In the genomic region with DNA sequence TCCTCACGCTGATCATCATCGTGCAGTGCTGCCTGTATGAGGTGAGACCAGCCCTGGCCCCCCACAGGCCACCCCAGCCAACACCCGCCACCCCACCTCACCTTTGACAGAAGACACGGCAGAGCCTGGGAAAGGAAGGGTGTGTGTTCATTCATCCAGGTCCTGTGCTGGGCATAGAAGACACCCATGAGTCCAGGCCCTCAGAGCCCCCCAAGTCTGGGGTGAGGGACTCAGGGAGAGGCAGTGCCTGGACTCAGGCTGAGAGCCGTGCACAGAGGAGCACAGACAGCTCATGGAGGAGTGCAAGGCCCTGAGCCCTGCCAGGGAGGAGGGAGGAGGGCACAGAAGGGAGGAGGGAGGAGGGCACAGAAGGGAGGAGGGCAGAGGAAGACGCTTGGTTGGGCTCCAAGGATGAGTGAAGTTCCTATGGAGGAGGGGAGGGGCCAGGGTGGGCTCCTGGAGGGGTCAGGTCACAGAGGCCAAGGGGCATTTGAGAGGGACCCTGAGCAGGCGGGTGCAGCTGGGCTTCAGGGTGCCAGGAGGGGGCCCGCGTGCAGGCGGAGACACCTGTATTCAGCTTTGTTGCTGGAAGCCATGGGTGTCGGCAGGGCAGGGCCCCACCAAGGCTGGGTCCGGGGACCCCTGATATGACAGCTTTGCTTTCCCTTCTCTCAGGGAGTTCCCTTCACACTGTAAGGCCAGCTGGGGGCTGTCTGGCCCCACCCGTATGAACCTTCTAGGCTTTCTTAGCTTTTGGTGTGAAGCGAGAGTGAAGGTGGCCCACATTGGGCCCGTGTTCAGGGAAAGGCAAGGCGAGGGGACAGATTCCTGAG, we compare ENCODE assay signal across 1 cellular context.
TF ChIP-seq lines count a peak whose summit lies in the region.

No MANE protein-coding gene starts in this region.

TF ChIP-seq in GM23338, 12 proteins besides CTCF, POLR2A, EP300 and RAD21:
- TF ChIP-seq JUNB (IDR thresholded peaks at IDR 0.05; ENCODE audit: unreplicated experiment) (no peak), EZH2phosphoT487 (IDR thresholded peaks at IDR 0.05; ENCODE audit: unreplicated experiment) (no peak), ZNF331 (CRISPR knock-in tag; IDR thresholded peaks at IDR 0.05; ENCODE audit: low read depth) (no peak), STAT1 (IDR thresholded peaks at IDR 0.05; ENCODE audit: unreplicated experiment) (no peak), EZH2 (IDR thresholded peaks at IDR 0.05; ENCODE audit: low read depth, unreplicated experiment) (no peak), CREB1 (CRISPR knock-in tag; IDR thresholded peaks at IDR 0.05; ENCODE audit: low read depth) (no peak), ZNF114 (CRISPR knock-in tag; IDR thresholded peaks at IDR 0.05) (no peak), POLR2AphosphoS5 (IDR thresholded peaks at IDR 0.05; ENCODE audit: low read depth) (no peak), NANOG (IDR thresholded peaks at IDR 0.05; ENCODE audit: borderline replicate concordance) (no peak)
- TF ChIP-seq, protein P1, sequence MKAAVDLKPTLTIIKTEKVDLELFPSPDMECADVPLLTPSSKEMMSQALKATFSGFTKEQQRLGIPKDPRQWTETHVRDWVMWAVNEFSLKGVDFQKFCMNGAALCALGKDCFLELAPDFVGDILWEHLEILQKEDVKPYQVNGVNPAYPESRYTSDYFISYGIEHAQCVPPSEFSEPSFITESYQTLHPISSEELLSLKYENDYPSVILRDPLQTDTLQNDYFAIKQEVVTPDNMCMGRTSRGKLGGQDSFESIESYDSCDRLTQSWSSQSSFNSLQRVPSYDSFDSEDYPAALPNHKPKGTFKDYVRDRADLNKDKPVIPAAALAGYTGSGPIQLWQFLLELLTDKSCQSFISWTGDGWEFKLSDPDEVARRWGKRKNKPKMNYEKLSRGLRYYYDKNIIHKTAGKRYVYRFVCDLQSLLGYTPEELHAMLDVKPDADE (IDR thresholded peaks at IDR 0.05) = no peak
- TF ChIP-seq, protein P2, sequence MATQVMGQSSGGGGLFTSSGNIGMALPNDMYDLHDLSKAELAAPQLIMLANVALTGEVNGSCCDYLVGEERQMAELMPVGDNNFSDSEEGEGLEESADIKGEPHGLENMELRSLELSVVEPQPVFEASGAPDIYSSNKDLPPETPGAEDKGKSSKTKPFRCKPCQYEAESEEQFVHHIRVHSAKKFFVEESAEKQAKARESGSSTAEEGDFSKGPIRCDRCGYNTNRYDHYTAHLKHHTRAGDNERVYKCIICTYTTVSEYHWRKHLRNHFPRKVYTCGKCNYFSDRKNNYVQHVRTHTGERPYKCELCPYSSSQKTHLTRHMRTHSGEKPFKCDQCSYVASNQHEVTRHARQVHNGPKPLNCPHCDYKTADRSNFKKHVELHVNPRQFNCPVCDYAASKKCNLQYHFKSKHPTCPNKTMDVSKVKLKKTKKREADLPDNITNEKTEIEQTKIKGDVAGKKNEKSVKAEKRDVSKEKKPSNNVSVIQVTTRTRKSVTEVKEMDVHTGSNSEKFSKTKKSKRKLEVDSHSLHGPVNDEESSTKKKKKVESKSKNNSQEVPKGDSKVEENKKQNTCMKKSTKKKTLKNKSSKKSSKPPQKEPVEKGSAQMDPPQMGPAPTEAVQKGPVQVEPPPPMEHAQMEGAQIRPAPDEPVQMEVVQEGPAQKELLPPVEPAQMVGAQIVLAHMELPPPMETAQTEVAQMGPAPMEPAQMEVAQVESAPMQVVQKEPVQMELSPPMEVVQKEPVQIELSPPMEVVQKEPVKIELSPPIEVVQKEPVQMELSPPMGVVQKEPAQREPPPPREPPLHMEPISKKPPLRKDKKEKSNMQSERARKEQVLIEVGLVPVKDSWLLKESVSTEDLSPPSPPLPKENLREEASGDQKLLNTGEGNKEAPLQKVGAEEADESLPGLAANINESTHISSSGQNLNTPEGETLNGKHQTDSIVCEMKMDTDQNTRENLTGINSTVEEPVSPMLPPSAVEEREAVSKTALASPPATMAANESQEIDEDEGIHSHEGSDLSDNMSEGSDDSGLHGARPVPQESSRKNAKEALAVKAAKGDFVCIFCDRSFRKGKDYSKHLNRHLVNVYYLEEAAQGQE (IDR thresholded peaks at IDR 0.05; ENCODE audit: unreplicated experiment) = no peak
- TF ChIP-seq, protein P3, sequence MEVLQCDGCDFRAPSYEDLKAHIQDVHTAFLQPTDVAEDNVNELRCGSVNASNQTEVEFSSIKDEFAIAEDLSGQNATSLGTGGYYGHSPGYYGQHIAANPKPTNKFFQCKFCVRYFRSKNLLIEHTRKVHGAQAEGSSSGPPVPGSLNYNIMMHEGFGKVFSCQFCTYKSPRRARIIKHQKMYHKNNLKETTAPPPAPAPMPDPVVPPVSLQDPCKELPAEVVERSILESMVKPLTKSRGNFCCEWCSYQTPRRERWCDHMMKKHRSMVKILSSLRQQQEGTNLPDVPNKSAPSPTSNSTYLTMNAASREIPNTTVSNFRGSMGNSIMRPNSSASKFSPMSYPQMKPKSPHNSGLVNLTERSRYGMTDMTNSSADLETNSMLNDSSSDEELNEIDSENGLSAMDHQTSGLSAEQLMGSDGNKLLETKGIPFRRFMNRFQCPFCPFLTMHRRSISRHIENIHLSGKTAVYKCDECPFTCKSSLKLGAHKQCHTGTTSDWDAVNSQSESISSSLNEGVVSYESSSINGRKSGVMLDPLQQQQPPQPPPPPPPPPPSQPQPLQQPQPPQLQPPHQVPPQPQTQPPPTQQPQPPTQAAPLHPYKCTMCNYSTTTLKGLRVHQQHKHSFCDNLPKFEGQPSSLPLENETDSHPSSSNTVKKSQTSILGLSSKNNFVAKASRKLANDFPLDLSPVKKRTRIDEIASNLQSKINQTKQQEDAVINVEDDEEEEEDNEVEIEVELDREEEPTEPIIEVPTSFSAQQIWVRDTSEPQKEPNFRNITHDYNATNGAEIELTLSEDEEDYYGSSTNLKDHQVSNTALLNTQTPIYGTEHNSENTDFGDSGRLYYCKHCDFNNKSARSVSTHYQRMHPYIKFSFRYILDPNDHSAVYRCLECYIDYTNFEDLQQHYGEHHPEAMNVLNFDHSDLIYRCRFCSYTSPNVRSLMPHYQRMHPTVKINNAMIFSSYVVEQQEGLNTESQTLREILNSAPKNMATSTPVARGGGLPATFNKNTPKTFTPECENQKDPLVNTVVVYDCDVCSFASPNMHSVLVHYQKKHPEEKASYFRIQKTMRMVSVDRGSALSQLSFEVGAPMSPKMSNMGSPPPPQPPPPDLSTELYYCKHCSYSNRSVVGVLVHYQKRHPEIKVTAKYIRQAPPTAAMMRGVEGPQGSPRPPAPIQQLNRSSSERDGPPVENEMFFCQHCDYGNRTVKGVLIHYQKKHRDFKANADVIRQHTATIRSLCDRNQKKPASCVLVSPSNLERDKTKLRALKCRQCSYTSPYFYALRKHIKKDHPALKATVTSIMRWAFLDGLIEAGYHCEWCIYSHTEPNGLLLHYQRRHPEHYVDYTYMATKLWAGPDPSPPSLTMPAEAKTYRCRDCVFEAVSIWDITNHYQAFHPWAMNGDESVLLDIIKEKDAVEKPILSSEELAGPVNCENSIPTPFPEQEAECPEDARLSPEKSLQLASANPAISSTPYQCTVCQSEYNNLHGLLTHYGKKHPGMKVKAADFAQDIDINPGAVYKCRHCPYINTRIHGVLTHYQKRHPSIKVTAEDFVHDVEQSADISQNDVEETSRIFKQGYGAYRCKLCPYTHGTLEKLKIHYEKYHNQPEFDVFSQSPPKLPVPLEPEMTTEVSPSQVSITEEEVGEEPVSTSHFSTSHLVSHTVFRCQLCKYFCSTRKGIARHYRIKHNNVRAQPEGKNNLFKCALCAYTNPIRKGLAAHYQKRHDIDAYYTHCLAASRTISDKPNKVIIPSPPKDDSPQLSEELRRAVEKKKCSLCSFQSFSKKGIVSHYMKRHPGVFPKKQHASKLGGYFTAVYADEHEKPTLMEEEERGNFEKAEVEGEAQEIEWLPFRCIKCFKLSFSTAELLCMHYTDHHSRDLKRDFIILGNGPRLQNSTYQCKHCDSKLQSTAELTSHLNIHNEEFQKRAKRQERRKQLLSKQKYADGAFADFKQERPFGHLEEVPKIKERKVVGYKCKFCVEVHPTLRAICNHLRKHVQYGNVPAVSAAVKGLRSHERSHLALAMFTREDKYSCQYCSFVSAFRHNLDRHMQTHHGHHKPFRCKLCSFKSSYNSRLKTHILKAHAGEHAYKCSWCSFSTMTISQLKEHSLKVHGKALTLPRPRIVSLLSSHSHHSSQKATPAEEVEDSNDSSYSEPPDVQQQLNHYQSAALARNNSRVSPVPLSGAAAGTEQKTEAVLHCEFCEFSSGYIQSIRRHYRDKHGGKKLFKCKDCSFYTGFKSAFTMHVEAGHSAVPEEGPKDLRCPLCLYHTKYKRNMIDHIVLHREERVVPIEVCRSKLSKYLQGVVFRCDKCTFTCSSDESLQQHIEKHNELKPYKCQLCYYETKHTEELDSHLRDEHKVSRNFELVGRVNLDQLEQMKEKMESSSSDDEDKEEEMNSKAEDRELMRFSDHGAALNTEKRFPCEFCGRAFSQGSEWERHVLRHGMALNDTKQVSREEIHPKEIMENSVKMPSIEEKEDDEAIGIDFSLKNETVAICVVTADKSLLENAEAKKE (CRISPR knock-in tag; IDR thresholded peaks at IDR 0.05) = no peak
